In the genomic region with DNA sequence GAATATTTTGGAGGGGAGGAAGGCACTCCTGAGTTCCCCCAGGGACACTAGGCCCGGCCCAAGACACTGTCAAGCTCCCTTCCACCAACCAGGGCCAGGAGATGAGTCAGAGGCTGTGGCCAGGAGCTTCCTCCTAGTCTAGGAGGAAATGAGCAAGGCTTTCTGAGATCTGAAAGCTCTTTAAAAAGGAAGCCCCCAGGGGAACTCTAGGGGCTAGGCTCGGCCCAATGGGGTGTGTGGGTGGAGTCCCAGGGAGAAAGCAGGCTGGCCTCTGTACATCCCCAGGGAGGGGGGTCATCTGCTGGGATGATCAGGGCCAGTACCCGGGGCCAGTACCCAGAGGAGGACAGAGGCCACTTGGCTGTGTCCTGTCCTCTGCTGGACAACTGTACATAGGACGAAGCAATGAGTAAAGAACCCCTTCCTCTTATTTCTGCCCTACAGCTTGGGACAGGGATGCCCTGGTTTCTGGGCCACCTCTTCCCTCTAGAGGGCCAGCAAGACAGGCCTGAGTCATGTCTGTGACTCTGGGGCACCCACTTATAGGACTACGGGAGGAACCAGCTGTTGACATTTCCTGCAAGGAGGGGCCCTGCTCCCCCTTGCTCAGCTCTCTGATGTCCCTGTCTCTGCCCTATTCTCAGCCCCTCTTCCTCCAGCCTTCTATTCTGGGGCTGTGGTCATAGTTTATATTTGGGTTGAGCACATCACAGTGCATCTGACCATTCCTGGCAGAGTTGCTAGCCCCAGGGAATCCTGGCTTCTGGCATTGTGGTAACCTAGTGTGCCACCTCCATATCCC, we compare ENCODE assay signal across 8 cellular contexts. TPM values are rescaled to one million over a fixed set of nuclear protein-coding genes. Genes with fewer than 3 reads are reported as not detected.
DNase-seq lines count a peak whose midpoint lies in the region; ATAC-seq and TF ChIP-seq lines count a peak whose summit lies in the region.

No MANE protein-coding gene starts in this region.

- H3K27me3 ChIP-seq in A673 (replicated peaks; ENCODE audit: insufficient read depth, low read depth, low read length, poor library complexity) (no peaks in the 10 kb centered on the region), hepatocyte (peaks cover 15% of the 10 kb centered on the region)

- H3K4me3 ChIP-seq in A673 (ENCODE audit: low read depth, low read length, poor library complexity, severe bottlenecking), result no peak overlapping the region
- H3K4me3 ChIP-seq in hepatocyte, result no peak overlapping the region

- H3K79me2 ChIP-seq in hepatocyte, result peaks cover 16% of the 10 kb centered on the region

- no peaks in the 10 kb centered on the region for H3K9me3 ChIP-seq in A673 (ENCODE audit: low read depth, low read length, poor library complexity, severe bottlenecking)
- H3K9me3 ChIP-seq in hepatocyte (ENCODE audit: low read depth), result no peaks in the 10 kb centered on the region

- intact Hi-C loops in A673 (cut with micrococcal nuclease; ENCODE audit: unreplicated experiment), result no loop called here

- H3K36me3 ChIP-seq in A673 (ENCODE audit: insufficient read depth, low read length, poor library complexity, severe bottlenecking), result no peaks in the 10 kb centered on the region
- no peaks in the 10 kb centered on the region for H3K36me3 ChIP-seq in hepatocyte (replicated peaks; ENCODE audit: insufficient read depth, low read depth)

- H3K4me1 ChIP-seq in A673 (ENCODE audit: insufficient read depth, low read length, poor library complexity, severe bottlenecking) (peaks cover 67% of the 10 kb centered on the region), hepatocyte (ENCODE audit: insufficient read depth) (peaks cover 38% of the 10 kb centered on the region)

- no peaks in the 10 kb centered on the region for H4K20me1 ChIP-seq in hepatocyte (ENCODE audit: insufficient read depth, poor library complexity, severe bottlenecking)

- TF ChIP-seq CTCF in A673 (conservative IDR thresholded peaks at IDR 0.05; ENCODE audit: low read depth, low read length), result no peak
- no peak for TF ChIP-seq CTCF in hepatocyte (IDR thresholded peaks at IDR 0.05; ENCODE audit: poor library complexity)

- POLR2A ChIA-PET in A673 (lab: Charles Lee; ENCODE audit: low non-redundant PET), result interaction anchor here (0.6 kb wide), 1 partner anchor 266 kb away, joined by 4 read pairs; no protein-coding TSS in a partner anchor

- no peaks in the 10 kb centered on the region for H3K9me2 ChIP-seq in hepatocyte (replicated peaks; ENCODE audit: insufficient read depth)

- no peak overlapping the region for H2AFZ ChIP-seq in hepatocyte

- DNase-seq in A673 (ENCODE audit: low spot score), result peak; percentile 95
- DNase-seq in SKM-1 (lab: John Stamatoyannopoulos, UW; ENCODE audit: unreplicated experiment), result peak; percentile 92
- DNase-seq in activated naive CD8-positive, alpha-beta T cell treated with anti-CD3 and anti-CD28 coated beads, Interleukin-2, amount 50 U/mL, for 16 hours (ENCODE audit: low read depth, low spot score), result peak; percentile 58
- peak; percentile 55 for DNase-seq in hepatocyte (ENCODE audit: low spot score)
- peak; percentile 87 for DNase-seq in stimulated activated CD4-positive, alpha-beta T cell treated with anti-CD3 and anti-CD28 coated beads, Interleukin-15, amount 100 ng/mL, for 24 hours
- DNase-seq in NCI-H2107 (lab: John Stamatoyannopoulos, UW), result no peak

- H3K4me2 ChIP-seq in hepatocyte, result no peak overlapping the region

- no TSS peak for BruUV-seq in A673 (replicated peaks; lab: Mats Ljungman, UMichigan)

- H3K27ac ChIP-seq in A673 (ENCODE audit: low read depth, low read length, poor library complexity, severe bottlenecking), result peak overlapping the region; percentile 79
- H3K27ac ChIP-seq in hepatocyte, result peak overlapping the region; percentile 23

- WGBS in hepatocyte (ENCODE audit: low lambda C conversion rate, missing lambda C conversion rate), result 63% methylated on average over 5 of the region's 5 CpGs

- CTCF ChIA-PET in A673 (lab: Charles Lee), result interaction anchor here (0.5 to 1.1 kb wide), 4 partner anchors 44 to 287 kb away, joined by 3 to 8 read pairs (median 6); no protein-coding TSS in a partner anchor

- ATAC-seq in GM18907 (IDR thresholded peaks at IDR 0.05; ENCODE audit: unreplicated experiment) (peak; percentile 55), HG03139 (IDR thresholded peaks at IDR 0.05; ENCODE audit: unreplicated experiment) (peak; percentile 44)

RNA-seq across cellular contexts. Expression of a gene that starts 2.7 kb away (rescaled TPM):
- total RNA-seq in A673 (2021) (94.9 and 96.4 TPM in 2 replicates), hepatocyte (4.1 and 10.0 TPM in 2 replicates)
- polyA plus RNA-seq in hepatocyte, result 17.2 and 20.9 TPM in 2 replicates

RNA-seq across cellular contexts. Expression of a gene that starts 4.2 kb away (rescaled TPM):
- total RNA-seq in A673 (2021) (2.4 and 3.6 TPM in 2 replicates), hepatocyte (0.36 and 1.4 TPM in 2 replicates)
- polyA plus RNA-seq in hepatocyte, result 1.5 and 2.7 TPM in 2 replicates

RNA-seq across cellular contexts. Expression of a gene that starts 17.7 kb away (rescaled TPM):
- total RNA-seq in A673 (2021) (30.4 and 38.2 TPM in 2 replicates), hepatocyte (47.5 and 53.2 TPM in 2 replicates)
- polyA plus RNA-seq in hepatocyte, result 160 and 181 TPM in 2 replicates

RNA-seq across cellular contexts. Expression of a gene that starts 34.7 kb away (rescaled TPM):
- total RNA-seq in A673 (2021), result 5.8 and 8.9 TPM in 2 replicates
- 3.4 and 3.6 TPM in 2 replicates for total RNA-seq in hepatocyte
- 3.0 and 5.5 TPM in 2 replicates for polyA plus RNA-seq in hepatocyte

RNA-seq across cellular contexts. Expression of a gene that starts 45.7 kb away (rescaled TPM):
- 3.3 and 4.7 TPM in 2 replicates for total RNA-seq in A673 (2021)
- 18.5 and 18.7 TPM in 2 replicates for total RNA-seq in hepatocyte
- polyA plus RNA-seq in hepatocyte, result 14.5 and 18.3 TPM in 2 replicates
